In genomic region chr22:37485714-37486223, GRCh38 we compare ENCODE assay signal across 9 cellular contexts. TPM values are rescaled to one million over a fixed set of nuclear protein-coding genes. Genes with fewer than 3 reads are reported as not detected.
DNase-seq lines count a peak whose midpoint lies in the region; ATAC-seq, FAIRE-seq and TF ChIP-seq lines count a peak whose summit lies in the region.
"Had no signal": no experiment of that assay in that cellular context is flagged by ENCODE, and none has a peak within 500 bp of the region (broad histone marks: within the 10 kb centered on the region; RNA-seq: fewer than 3 reads in every experiment).

No MANE protein-coding gene starts in this region.

- peak overlapping the region; percentile 53 for H3K4me2 ChIP-seq in parathyroid adenoma (ENCODE audit: low read length)

- FAIRE-seq in D721Med (lab: Jason Lieb, UNC) = no peak

- H3K9me3 ChIP-seq in KOPT-K1 (ENCODE audit: insufficient read depth, low read length, poor library complexity, severe bottlenecking) = no peaks in the 10 kb centered on the region
- H3K9me3 ChIP-seq in parathyroid adenoma (ENCODE audit: control insufficient read depth, low read length) = no peaks in the 10 kb centered on the region

- H3K9me3 Mint-ChIP-seq in activated naive CD8-positive, alpha-beta T cell treated with anti-CD3 and anti-CD28 coated beads for 36 hours = no peaks in the 10 kb centered on the region

- no peak overlapping the region for H2AFZ ChIP-seq in parathyroid adenoma

- H3K27me3 Mint-ChIP-seq in activated naive CD8-positive, alpha-beta T cell treated with anti-CD3 and anti-CD28 coated beads for 36 hours = no peaks in the 10 kb centered on the region

- no peaks in the 10 kb centered on the region for H3K27me3 ChIP-seq in parathyroid adenoma (ENCODE audit: control insufficient read depth, insufficient read depth, low read length)

- H3K36me3 Mint-ChIP-seq in activated naive CD8-positive, alpha-beta T cell treated with anti-CD3 and anti-CD28 coated beads for 36 hours = peaks cover 38% of the 10 kb centered on the region
- H3K36me3 Mint-ChIP-seq: brain had no signal

- H3K27ac ChIP-seq in KOPT-K1 (ENCODE audit: low read depth, low read length, poor library complexity, severe bottlenecking) = peak overlapping the region; percentile 96
- H3K27ac ChIP-seq in parathyroid adenoma = no peak overlapping the region

- H3K4me3 Mint-ChIP-seq in activated naive CD8-positive, alpha-beta T cell treated with anti-CD3 and anti-CD28 coated beads for 36 hours = peak overlapping the region; percentile 89

- H3K4me3 ChIP-seq in parathyroid adenoma (ENCODE audit: low read depth, low read length) = peak overlapping the region; percentile 22

- H3K36me3 ChIP-seq in KOPT-K1 (ENCODE audit: insufficient read depth, low read length) (no peaks in the 10 kb centered on the region; the same call in 1 of the 2 replicates), parathyroid adenoma (ENCODE audit: control insufficient read depth, insufficient read depth, low read length) (no peaks in the 10 kb centered on the region)

- no peaks in the 10 kb centered on the region for H3K4me1 ChIP-seq in parathyroid adenoma

- H3K79me2 ChIP-seq in parathyroid adenoma = no peaks in the 10 kb centered on the region

- no peak for TF ChIP-seq CTCF in parathyroid adenoma (IDR thresholded peaks at IDR 0.05)
- no peak for TF ChIP-seq CTCF in D721Med (IDR thresholded peaks at IDR 0.05; ENCODE audit: insufficient read depth, missing control alignments)

- ATAC-seq in GM19324 (IDR thresholded peaks at IDR 0.05; ENCODE audit: low FRiP score, unreplicated experiment) = peak; percentile 2
- ATAC-seq in HG03342 (IDR thresholded peaks at IDR 0.05; ENCODE audit: unreplicated experiment) = no peak

- peak overlapping the region; percentile 98 for H3K27ac Mint-ChIP-seq in activated naive CD8-positive, alpha-beta T cell treated with anti-CD3 and anti-CD28 coated beads for 36 hours

- DNase-seq in activated naive CD8-positive, alpha-beta T cell treated with anti-CD3 and anti-CD28 coated beads for 36 hours = no peak
- DNase-seq in NOMO-1 (lab: John Stamatoyannopoulos, UW; ENCODE audit: unreplicated experiment in 2 of 2) (no peak), D721Med (ENCODE audit: insufficient read length, low spot score) (no peak), kidney glomerular epithelial cell (lab: John Stamatoyannopoulos, UW) (no peak)

- no peak overlapping the region for H3K9ac ChIP-seq in parathyroid adenoma

- H3K4me1 Mint-ChIP-seq in activated naive CD8-positive, alpha-beta T cell treated with anti-CD3 and anti-CD28 coated beads for 36 hours = peaks cover 56% of the 10 kb centered on the region

RNA-seq across cellular contexts. Expression of gene MFNG, which starts 0.4 kb away (rescaled TPM):
- total RNA-seq in activated naive CD8-positive, alpha-beta T cell treated with anti-CD3 and anti-CD28 coated beads for 36 hours = 100 to 1,000 TPM; 193 to 204 TPM

RNA-seq across cellular contexts. Expression of gene CARD10, which starts 33.4 kb away (rescaled TPM):
- total RNA-seq in activated naive CD8-positive, alpha-beta T cell treated with anti-CD3 and anti-CD28 coated beads for 36 hours = under 1 TPM; 0.06 to 0.14 TPM

RNA-seq across cellular contexts. Expression of gene ELFN2, which starts 58.5 kb away (rescaled TPM):
- total RNA-seq in activated naive CD8-positive, alpha-beta T cell treated with anti-CD3 and anti-CD28 coated beads for 36 hours = under 1 TPM; 0.06 to 0.20 TPM
